In the genomic region with DNA sequence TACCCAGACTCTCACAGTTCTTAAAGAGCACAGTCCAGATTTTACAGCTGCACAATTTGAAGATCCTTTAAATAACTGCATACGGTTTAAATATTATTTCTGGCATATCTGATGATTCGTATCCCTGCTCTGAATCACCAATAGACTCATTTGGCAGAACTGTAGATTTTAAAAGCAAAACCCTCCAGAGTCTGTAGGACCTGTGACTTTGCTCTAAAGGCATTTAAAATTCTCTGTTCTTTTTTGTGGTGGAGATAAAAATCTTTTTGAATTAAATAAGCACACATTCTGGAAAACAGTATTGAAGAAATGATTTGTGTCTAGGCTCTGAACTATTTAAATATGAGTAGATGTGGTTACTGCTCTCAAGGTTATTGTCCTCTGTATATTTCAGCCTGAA, we compare ENCODE assay signal across 21 cellular contexts.
A peak's percentile ranks its signal among the peaks of the same experiment; 100 is the strongest.
DNase-seq lines count a peak whose midpoint lies in the region; ATAC-seq and TF ChIP-seq lines count a peak whose summit lies in the region.
"Had no signal": no experiment of that assay in that cellular context is flagged by ENCODE, and none has a peak within 500 bp of the region (broad histone marks: within the 10 kb centered on the region; RNA-seq: fewer than 3 reads in every experiment).

No MANE protein-coding gene starts in this region.

- no peaks in the 10 kb centered on the region for H3K36me3 Mint-ChIP-seq in activated naive CD4-positive, alpha-beta T cell treated with anti-CD3 and anti-CD28 coated beads for 36 hours (ENCODE audit: low read depth)
- H3K36me3 Mint-ChIP-seq: type B pancreatic cell had no signal

- ATAC-seq in SK-N-SH treated with all-trans-retinoic acid at 6 μM for 48 hours (no peak), HG03280 (IDR thresholded peaks at IDR 0.05; ENCODE audit: unreplicated experiment) (no peak)
- ATAC-seq: heart left ventricle had no signal

- no peak for TF ChIP-seq EP300 in SK-N-SH (IDR thresholded peaks at IDR 0.05; ENCODE audit: borderline replicate concordance in 1 of 2, low read depth in 1 of 2, low read length in 1 of 2)

- H3K36me3 ChIP-seq in SK-N-SH (replicated peaks in 1 of 2; ENCODE audit: control insufficient read depth in 1 of 2, insufficient read depth in 2 of 2, low read length in 1 of 2) = no peaks in the 10 kb centered on the region
- H3K36me3 ChIP-seq in adipocyte (ENCODE audit: control insufficient read depth, insufficient read depth, low read length, severe bottlenecking) = no peaks in the 10 kb centered on the region
- H3K36me3 ChIP-seq: ascending aorta, heart left ventricle had no signal

- CTCF ChIA-PET in SK-N-SH (lab: Yijun Ruan, JAX) = no interaction called here
- CTCF ChIA-PET in activated naive CD4-positive, alpha-beta T cell treated with anti-CD3 and anti-CD28 coated beads for 36 hours (lab: Charles Lee) = no interaction called here

- peaks cover 0 to 23% of the 10 kb centered on the region in 2 experiments; a peak in 1 of 4 replicates for H3K4me1 ChIP-seq in SK-N-SH (ENCODE audit: control insufficient read depth in 1 of 2, insufficient read depth in 2 of 2, low read depth in 1 of 2, low read length in 1 of 2)
- H3K4me1 ChIP-seq in adipocyte (ENCODE audit: control insufficient read depth, insufficient read depth, low read length) = peaks cover 54% of the 10 kb centered on the region

- H3K27ac Mint-ChIP-seq in activated naive CD4-positive, alpha-beta T cell treated with anti-CD3 and anti-CD28 coated beads for 36 hours = no peak overlapping the region
- H3K27ac Mint-ChIP-seq: type B pancreatic cell had no signal

- H3K27me3 ChIP-seq in SK-N-SH (ENCODE audit: insufficient read depth) (no peaks in the 10 kb centered on the region), adipocyte (replicated peaks; ENCODE audit: control insufficient read depth, insufficient read depth, low read length) (no peaks in the 10 kb centered on the region)
- H3K27me3 ChIP-seq: ascending aorta, heart left ventricle had no signal

- POLR2A ChIA-PET in SK-N-SH (lab: Yijun Ruan, JAX) = no interaction called here

- H3K4me1 Mint-ChIP-seq in activated naive CD4-positive, alpha-beta T cell treated with anti-CD3 and anti-CD28 coated beads for 36 hours (ENCODE audit: low read depth) = no peaks in the 10 kb centered on the region
- H3K4me1 Mint-ChIP-seq: neural crest cell had no signal

- no peak overlapping the region for H2AFZ ChIP-seq in SK-N-SH (ENCODE audit: low read depth)

- TF ChIP-seq RAD21 in SK-N-SH (IDR thresholded peaks at IDR 0.05; ENCODE audit: low read length) = no peak

- H3K27ac ChIP-seq in SK-N-SH (ENCODE audit: low read depth in 2 of 2, low read length in 1 of 2) = no peak overlapping the region
- H3K27ac ChIP-seq: 22Rv1, ascending aorta, coronary artery, heart left ventricle had no signal

- no peak overlapping the region for H3K4me3 Mint-ChIP-seq in activated naive CD4-positive, alpha-beta T cell treated with anti-CD3 and anti-CD28 coated beads for 36 hours
- H3K4me3 Mint-ChIP-seq: neural crest cell, type B pancreatic cell had no signal

- H3K27me3 Mint-ChIP-seq in activated naive CD4-positive, alpha-beta T cell treated with anti-CD3 and anti-CD28 coated beads for 36 hours (ENCODE audit: low read depth) = no peaks in the 10 kb centered on the region
- H3K27me3 Mint-ChIP-seq: type B pancreatic cell had no signal

- intact Hi-C loops in activated naive CD4-positive, alpha-beta T cell treated with anti-CD3 and anti-CD28 coated beads for 36 hours (cut with micrococcal nuclease) = no loop called here

- H3K4me3 ChIP-seq in SK-N-SH (ENCODE audit: low read depth in 2 of 2, low read length in 1 of 2) (no peak overlapping the region), adipocyte (ENCODE audit: low read length) (peak overlapping the region; percentile 41), foreskin fibroblast (ENCODE audit: low read depth in 1 of 2, low read length in 2 of 2) (no peak overlapping the region)
- H3K4me3 ChIP-seq: ascending aorta, coronary artery, GM12878, heart left ventricle had no signal

- H3K4me2 ChIP-seq in SK-N-SH = 0 out of 2 replicates have a peak overlapping the region, but pooled peaks have one; percentile 3

- TF ChIP-seq CTCF in SK-N-SH (IDR thresholded peaks at IDR 0.05) (no peak), foreskin fibroblast (IDR thresholded peaks at IDR 0.05; ENCODE audit: low read depth, low read length) (no peak)

- DNase-seq in SK-N-SH = no peak
- peak; percentile 78 for DNase-seq in adipocyte (ENCODE audit: low read depth)
- DNase-seq in foreskin fibroblast = peak; percentile 61 to 78
- DNase-seq in mesenteric fat pad (ENCODE audit: low spot score) = no peak
- DNase-seq in activated naive CD4-positive, alpha-beta T cell treated with anti-CD3 and anti-CD28 coated beads for 36 hours = no peak
- no peak for DNase-seq in UCSD-AML1 (lab: John Stamatoyannopoulos, UW; ENCODE audit: unreplicated experiment)
- DNase-seq: activated effector memory CD4-positive, alpha-beta T cell treated with anti-CD3 and anti-CD28 coated beads, Interleukin-2, amount 50 U/mL, for 16 hours; heart left ventricle; mesendoderm; NCI-H187 treated with DMSO at 0.1 percent for 48 hours; NCI-H446 treated with DMSO at 0.1 percent for 48 hours; SIG-M5; stimulated activated naive CD4-positive, alpha-beta T cell had no signal

- 0% methylated on average over 2 of the region's 2 CpGs for WGBS in SK-N-SH (ENCODE audit: low lambda C conversion rate)

- no peaks in the 10 kb centered on the region for H3K9me2 ChIP-seq in SK-N-SH

- H3F3A ChIP-seq in SK-N-SH (replicated peaks; ENCODE audit: insufficient read depth) = peaks cover 14% of the 10 kb centered on the region

- no peaks in the 10 kb centered on the region for H3K9me3 ChIP-seq in SK-N-SH
- no peaks in the 10 kb centered on the region for H3K9me3 ChIP-seq in adipocyte (ENCODE audit: control insufficient read depth, low read length)
- H3K9me3 ChIP-seq: ascending aorta, heart left ventricle had no signal

- no peaks in the 10 kb centered on the region for H3K9me3 Mint-ChIP-seq in activated naive CD4-positive, alpha-beta T cell treated with anti-CD3 and anti-CD28 coated beads for 36 hours
- H3K9me3 Mint-ChIP-seq: type B pancreatic cell had no signal

- no peaks in the 10 kb centered on the region for H3K79me2 ChIP-seq in SK-N-SH (ENCODE audit: insufficient read depth)

- H3K9ac ChIP-seq in SK-N-SH (no peak overlapping the region), adipocyte (ENCODE audit: low read length) (peak overlapping the region; percentile 23)

- no peaks in the 10 kb centered on the region for H4K20me1 ChIP-seq in SK-N-SH (ENCODE audit: insufficient read depth)

TF ChIP-seq in SK-N-SH, 30 proteins besides CTCF, POLR2A, EP300 and RAD21:
- TF ChIP-seq, protein P1, sequence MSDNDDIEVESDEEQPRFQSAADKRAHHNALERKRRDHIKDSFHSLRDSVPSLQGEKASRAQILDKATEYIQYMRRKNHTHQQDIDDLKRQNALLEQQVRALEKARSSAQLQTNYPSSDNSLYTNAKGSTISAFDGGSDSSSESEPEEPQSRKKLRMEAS (IDR thresholded peaks at IDR 0.05; ENCODE audit: low read depth) = no peak
- TF ChIP-seq TEAD4 (IDR thresholded peaks at IDR 0.05; ENCODE audit: borderline replicate concordance, insufficient read depth) (no peak), MEF2A (IDR thresholded peaks at IDR 0.05; ENCODE audit: borderline replicate concordance, low read depth) (no peak), FOXM1 (IDR thresholded peaks at IDR 0.05; ENCODE audit: low read depth) (no peak), TCF12 (IDR thresholded peaks at IDR 0.05) (peak; percentile 19; the same call in 1 of the 2 replicates), YY1 (IDR thresholded peaks at IDR 0.05; ENCODE audit: low read depth) (no peak), NRF1 (IDR thresholded peaks at IDR 0.05; ENCODE audit: low read depth, low read length) (no peak)

TF ChIP-seq in SK-N-SH treated with all-trans-retinoic acid at 6 μM for 48 hours, 23 proteins besides CTCF, POLR2A, EP300 and RAD21 (continues in another document):
- TF ChIP-seq, protein P2, sequence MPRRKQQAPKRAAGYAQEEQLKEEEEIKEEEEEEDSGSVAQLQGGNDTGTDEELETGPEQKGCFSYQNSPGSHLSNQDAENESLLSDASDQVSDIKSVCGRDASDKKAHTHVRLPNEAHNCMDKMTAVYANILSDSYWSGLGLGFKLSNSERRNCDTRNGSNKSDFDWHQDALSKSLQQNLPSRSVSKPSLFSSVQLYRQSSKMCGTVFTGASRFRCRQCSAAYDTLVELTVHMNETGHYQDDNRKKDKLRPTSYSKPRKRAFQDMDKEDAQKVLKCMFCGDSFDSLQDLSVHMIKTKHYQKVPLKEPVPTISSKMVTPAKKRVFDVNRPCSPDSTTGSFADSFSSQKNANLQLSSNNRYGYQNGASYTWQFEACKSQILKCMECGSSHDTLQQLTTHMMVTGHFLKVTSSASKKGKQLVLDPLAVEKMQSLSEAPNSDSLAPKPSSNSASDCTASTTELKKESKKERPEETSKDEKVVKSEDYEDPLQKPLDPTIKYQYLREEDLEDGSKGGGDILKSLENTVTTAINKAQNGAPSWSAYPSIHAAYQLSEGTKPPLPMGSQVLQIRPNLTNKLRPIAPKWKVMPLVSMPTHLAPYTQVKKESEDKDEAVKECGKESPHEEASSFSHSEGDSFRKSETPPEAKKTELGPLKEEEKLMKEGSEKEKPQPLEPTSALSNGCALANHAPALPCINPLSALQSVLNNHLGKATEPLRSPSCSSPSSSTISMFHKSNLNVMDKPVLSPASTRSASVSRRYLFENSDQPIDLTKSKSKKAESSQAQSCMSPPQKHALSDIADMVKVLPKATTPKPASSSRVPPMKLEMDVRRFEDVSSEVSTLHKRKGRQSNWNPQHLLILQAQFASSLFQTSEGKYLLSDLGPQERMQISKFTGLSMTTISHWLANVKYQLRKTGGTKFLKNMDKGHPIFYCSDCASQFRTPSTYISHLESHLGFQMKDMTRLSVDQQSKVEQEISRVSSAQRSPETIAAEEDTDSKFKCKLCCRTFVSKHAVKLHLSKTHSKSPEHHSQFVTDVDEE (CRISPR knock-in tag; IDR thresholded peaks at IDR 0.05) = no peak
- no peak for TF ChIP-seq GLIS3 (CRISPR knock-in tag; IDR thresholded peaks at IDR 0.05)
- no peak for TF ChIP-seq OSR1 (CRISPR knock-in tag; IDR thresholded peaks at IDR 0.05)
- no peak for TF ChIP-seq ZNF565 (CRISPR knock-in tag; conservative IDR thresholded peaks at IDR 0.05; ENCODE audit: low read depth)
- no peak for TF ChIP-seq ZFP3 (CRISPR knock-in tag; IDR thresholded peaks at IDR 0.05)
- TF ChIP-seq CSDC2 (CRISPR knock-in tag; IDR thresholded peaks at IDR 0.05) = no peak
- TF ChIP-seq SNAI2 (CRISPR knock-in tag; IDR thresholded peaks at IDR 0.05) = no peak
- TF ChIP-seq RARB (CRISPR knock-in tag; IDR thresholded peaks at IDR 0.05) = no peak

Comparison
In these comparisons a context has a peak if more than half of its experiments do, and no peak if none do; other contexts are left out.
1. DNase-seq: peak in adipocyte (single experiment) and foreskin fibroblast (2 of 2); none in SK-N-SH (single experiment), mesenteric fat pad (single experiment), activated naive CD4-positive, alpha-beta T cell treated with anti-CD3 and anti-CD28 coated beads for 36 hours (single experiment) and UCSD-AML1 (single experiment).